22 cellular contexts compared by ENCODE assay signal in the genomic region with DNA sequence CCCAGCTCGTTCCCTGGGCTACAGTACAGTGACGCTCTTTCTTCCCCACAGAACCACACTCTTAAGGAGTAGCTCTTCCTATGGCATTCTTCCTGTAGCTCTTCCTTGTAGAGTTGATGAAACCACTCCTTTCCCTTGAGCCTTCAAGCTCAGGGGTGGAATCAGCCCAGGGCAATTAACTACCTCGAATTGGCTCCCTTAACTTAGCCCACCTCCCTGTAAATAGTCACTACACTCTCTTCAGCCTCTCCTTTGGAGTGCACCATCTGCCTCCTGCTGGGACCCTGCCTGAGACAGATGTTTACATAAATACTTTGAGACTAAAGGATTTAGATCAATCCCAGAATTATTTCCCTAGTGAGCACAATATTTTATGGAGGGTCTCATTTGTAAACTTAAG.
DNase-seq lines count a peak whose midpoint lies in the region.
"Had no signal": no experiment of that assay in that cellular context is flagged by ENCODE, and none has a peak within 500 bp of the region (broad histone marks: within the 10 kb centered on the region; RNA-seq: fewer than 3 reads in every experiment).

No MANE protein-coding gene starts in this region.

- H2AK5ac ChIP-seq in mesendoderm (ENCODE audit: low read length) = no peak overlapping the region

- intact Hi-C loops in activated CD4-positive, alpha-beta T cell treated with anti-CD3 and anti-CD28 coated beads, Interleukin-2, amount 10 ng/mL, durations not matched to agents 24 days and 14 days (cut with micrococcal nuclease) = no loop called here

- DNase-seq in DMS 273 (lab: John Stamatoyannopoulos, UW; ENCODE audit: unreplicated experiment) (peak; percentile 60), DMS 273 treated with DMSO at 0.1 percent for 48 hours (lab: John Stamatoyannopoulos, UW) (no peak), NCI-H1694 (lab: John Stamatoyannopoulos, UW) (peak; percentile 27), NCI-H82 (lab: John Stamatoyannopoulos, UW) (peak; percentile 79), mesendoderm (peak; percentile 24), iPS-NIHi11 (ENCODE audit: low spot score) (no peak), KG1 (lab: John Stamatoyannopoulos, UW) (no peak)
- no peak for DNase-seq in activated CD4-positive, alpha-beta T cell treated with anti-CD3 and anti-CD28 coated beads, Interleukin-2, amount 10 ng/mL, durations not matched to agents 24 days and 14 days
- DNase-seq: ACHN; CD8-positive, alpha-beta T cell; EL; H7; MG63; NCI-H1417; NCI-H2029 treated with DMSO at 0.1 percent for 48 hours; NCI-H510A treated with DMSO at 0.1 percent for 48 hours; NK-92 treated with Interleukin-12 subunit alpha and Interleukin-12 subunit beta, amount 100 ng/mL, for 24 hours; SIG-M5; T-cell had no signal

- no peak overlapping the region for H3K27ac Mint-ChIP-seq in activated CD4-positive, alpha-beta T cell treated with anti-CD3 and anti-CD28 coated beads, Interleukin-2, amount 10 ng/mL, durations not matched to agents 24 days and 14 days
- H3K27ac Mint-ChIP-seq: CD8-positive, alpha-beta T cell; T-cell; T-helper 2 cell treated with Interferon-gamma antibody and Interleukin-4, amounts not matched to agents 5 μg/mL and 100 μg/mL, for 36 hours had no signal

- no peak overlapping the region for H4K5ac ChIP-seq in mesendoderm (ENCODE audit: low read length)

- H3K23ac ChIP-seq in mesendoderm (ENCODE audit: low read length) = no peak overlapping the region

- H3K9me3 Mint-ChIP-seq in activated CD4-positive, alpha-beta T cell treated with anti-CD3 and anti-CD28 coated beads, Interleukin-2, amount 10 ng/mL, durations not matched to agents 24 days and 14 days = peaks cover 15% of the 10 kb centered on the region

- H3K4me1 ChIP-seq in mesendoderm (ENCODE audit: control insufficient read depth, low read depth, low read length) = no peaks in the 10 kb centered on the region

- no peaks in the 10 kb centered on the region for H3K79me2 ChIP-seq in mesendoderm (ENCODE audit: control insufficient read depth, insufficient read depth, low read length)

- no peak overlapping the region for H3K56ac ChIP-seq in mesendoderm (ENCODE audit: low read length)

- no peak overlapping the region for H3K4me3 ChIP-seq in mesendoderm (ENCODE audit: low read length)
- H3K4me3 ChIP-seq: BLaER1 treated with 17β-estradiol and CSF1 and Interleukin-3, amounts not matched to agents 10 nM and 100 nM; MG63 had no signal

- no peak overlapping the region for H3K4me3 Mint-ChIP-seq in activated CD4-positive, alpha-beta T cell treated with anti-CD3 and anti-CD28 coated beads, Interleukin-2, amount 10 ng/mL, durations not matched to agents 24 days and 14 days
- H3K4me3 Mint-ChIP-seq: CD8-positive, alpha-beta T cell; T-cell; T-helper 2 cell treated with Interferon-gamma antibody and Interleukin-4, amounts not matched to agents 5 μg/mL and 100 μg/mL, for 36 hours had no signal

- H2BK15ac ChIP-seq in mesendoderm (replicated peaks; ENCODE audit: low read depth) = no peak overlapping the region

- H4K8ac ChIP-seq in mesendoderm (ENCODE audit: low read depth, low read length) = no peak overlapping the region

- H3K4me2 ChIP-seq in mesendoderm (ENCODE audit: low read length) = no peak overlapping the region

- no peak overlapping the region for H2BK5ac ChIP-seq in mesendoderm (ENCODE audit: low read length)

- H3K79me1 ChIP-seq in mesendoderm (ENCODE audit: low read length) = no peaks in the 10 kb centered on the region

- no peak overlapping the region for H3K4ac ChIP-seq in mesendoderm (ENCODE audit: low read depth, low read length)

- no peak overlapping the region for H3K27ac ChIP-seq in mesendoderm (ENCODE audit: low read depth, low read length)
- H3K27ac ChIP-seq: 22Rv1; BLaER1 treated with 17β-estradiol and CSF1 and Interleukin-3, amounts not matched to agents 10 nM and 100 nM had no signal

- no CpG with 5 or more reads among the region's 3 CpGs for WGBS in mesendoderm (ENCODE audit: extremely low coverage, insufficient coverage, low lambda C conversion rate)

- no peaks in the 10 kb centered on the region for H3K36me3 Mint-ChIP-seq in activated CD4-positive, alpha-beta T cell treated with anti-CD3 and anti-CD28 coated beads, Interleukin-2, amount 10 ng/mL, durations not matched to agents 24 days and 14 days (ENCODE audit: low read depth)
- H3K36me3 Mint-ChIP-seq: CD8-positive, alpha-beta T cell; T-cell had no signal

- no peak overlapping the region for H2BK120ac ChIP-seq in mesendoderm (ENCODE audit: low read depth, low read length)

- no peaks in the 10 kb centered on the region for H3K27me3 ChIP-seq in mesendoderm (ENCODE audit: insufficient read depth, low read length, poor library complexity)
- H3K27me3 ChIP-seq: BLaER1 treated with 17β-estradiol and CSF1 and Interleukin-3, amounts not matched to agents 10 nM and 100 nM; MG63 had no signal

- no peaks in the 10 kb centered on the region for H3K27me3 Mint-ChIP-seq in activated CD4-positive, alpha-beta T cell treated with anti-CD3 and anti-CD28 coated beads, Interleukin-2, amount 10 ng/mL, durations not matched to agents 24 days and 14 days
- H3K27me3 Mint-ChIP-seq: T-cell had no signal

- H3K9ac ChIP-seq in mesendoderm (ENCODE audit: low read length) = no peak overlapping the region
- H3K9ac ChIP-seq: BLaER1 treated with 17β-estradiol and CSF1 and Interleukin-3, amounts not matched to agents 10 nM and 100 nM had no signal

- H3K36me3 ChIP-seq in mesendoderm (ENCODE audit: control insufficient read depth, insufficient read depth, low read length) = no peaks in the 10 kb centered on the region
- H3K36me3 ChIP-seq: MG63 had no signal

- H3K4me1 Mint-ChIP-seq in activated CD4-positive, alpha-beta T cell treated with anti-CD3 and anti-CD28 coated beads, Interleukin-2, amount 10 ng/mL, durations not matched to agents 24 days and 14 days = no peaks in the 10 kb centered on the region
- H3K4me1 Mint-ChIP-seq: T-cell had no signal

- no peak overlapping the region for H3K18ac ChIP-seq in mesendoderm (ENCODE audit: low read length)

Comparison
In these comparisons a context has a peak if more than half of its experiments do, and no peak if none do; other contexts are left out.
1. DNase-seq: peak in DMS 273 (single experiment), NCI-H1694 (single experiment), NCI-H82 (single experiment) and mesendoderm (single experiment); none in DMS 273 treated with DMSO at 0.1 percent for 48 hours (single experiment), activated CD4-positive, alpha-beta T cell treated with anti-CD3 and anti-CD28 coated beads, Interleukin-2, amount 10 ng/mL, durations not matched to agents 24 days and 14 days (single experiment), iPS-NIHi11 (single experiment) and KG1 (single experiment).